1 cellular context compared by ENCODE assay signal in genomic region chr19:37963190-37963947, GRCh38.
A peak's percentile ranks its signal among the peaks of the same experiment; 100 is the strongest.
TF ChIP-seq lines count a peak whose summit lies in the region.

No MANE protein-coding gene starts in this region.

TF ChIP-seq in HepG2, 621 proteins besides CTCF, POLR2A, EP300 and RAD21 (continued from another document):
- TF ChIP-seq ZBED4 (CRISPR knock-in tag; IDR thresholded peaks at IDR 0.05; ENCODE audit: borderline replicate concordance) (no peak), ZNF740 (CRISPR knock-in tag; IDR thresholded peaks at IDR 0.05) (no peak), ZMYM4 (CRISPR knock-in tag; IDR thresholded peaks at IDR 0.05) (0 out of 2 replicates have a peak, but pooled peaks have one; percentile 13), TOPORS (CRISPR knock-in tag; IDR thresholded peaks at IDR 0.05) (no peak), ZFX (CRISPR knock-in tag; IDR thresholded peaks at IDR 0.05; ENCODE audit: low read depth) (peak; percentile 36; the same call in 1 of the 2 replicates), ZNF362 (CRISPR knock-in tag; IDR thresholded peaks at IDR 0.05; ENCODE audit: borderline replicate concordance) (0 out of 2 replicates have a peak, but pooled peaks have one; percentile 43), ELF1 (CRISPR knock-in tag; IDR thresholded peaks at IDR 0.05) (no peak), ZNF441 (CRISPR knock-in tag; IDR thresholded peaks at IDR 0.05; ENCODE audit: borderline replicate concordance) (no peak), KMT2A (CRISPR knock-in tag; IDR thresholded peaks at IDR 0.05) (no peak), ZNF414 (CRISPR knock-in tag; IDR thresholded peaks at IDR 0.05) (no peak), MBNL3 (CRISPR knock-in tag; conservative IDR thresholded peaks at IDR 0.05) (no peak), ZZZ3 (CRISPR knock-in tag; IDR thresholded peaks at IDR 0.05; ENCODE audit: borderline replicate concordance) (no peak)
